In the genomic region with DNA sequence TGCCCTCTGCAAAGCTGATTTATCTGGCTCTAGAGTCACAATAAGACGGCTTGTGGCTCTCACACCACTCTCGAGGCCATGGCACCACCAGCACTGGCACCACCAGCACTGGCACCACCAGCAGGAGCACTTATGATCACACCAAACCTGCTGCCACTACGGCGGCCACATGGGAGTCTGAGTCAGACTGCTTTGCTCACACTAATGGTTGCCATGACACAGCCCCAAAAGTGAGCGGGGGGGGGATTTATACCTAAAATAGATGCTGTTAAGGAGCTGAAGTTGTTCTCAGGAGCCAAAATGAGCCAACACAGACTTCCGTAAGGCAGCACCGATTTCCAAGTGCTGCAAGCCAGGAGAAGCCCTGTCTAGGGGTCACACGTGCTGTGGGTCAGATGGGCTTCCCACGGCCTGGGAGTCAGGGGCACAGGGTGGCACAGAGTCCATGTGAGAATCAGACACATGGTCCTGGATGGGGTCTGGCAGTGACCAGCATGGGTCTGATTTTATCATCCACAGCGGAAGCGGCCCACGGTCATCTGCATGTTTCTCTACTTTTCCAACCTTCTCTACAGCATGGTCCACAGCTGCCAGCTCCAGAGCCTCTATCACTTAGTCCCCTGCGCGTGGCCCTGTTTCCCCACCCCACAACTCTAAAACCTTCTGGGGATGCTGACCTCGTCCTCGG, we compare ENCODE assay signal across 12 cellular contexts. TPM values are rescaled to one million over a fixed set of nuclear protein-coding genes. Genes with fewer than 3 reads are reported as not detected.
A peak's percentile ranks its signal among the peaks of the same experiment; 100 is the strongest.
DNase-seq lines count a peak whose midpoint lies in the region; ATAC-seq and TF ChIP-seq lines count a peak whose summit lies in the region.
"Had no signal": no experiment of that assay in that cellular context is flagged by ENCODE, and none has a peak within 500 bp of the region (broad histone marks: within the 10 kb centered on the region; RNA-seq: fewer than 3 reads in every experiment).

No MANE protein-coding gene starts in this region.

- no peaks in the 10 kb centered on the region for H3K27me3 ChIP-seq in left lung
- H3K27me3 ChIP-seq in spleen (replicated peaks in 1 of 7), result no peaks in the 10 kb centered on the region
- no peaks in the 10 kb centered on the region for H3K27me3 ChIP-seq in GM23338 (ENCODE audit: insufficient read depth)
- H3K27me3 ChIP-seq: neutrophil had no signal

- H3K4me1 Mint-ChIP-seq in activated CD4-positive, alpha-beta memory T cell treated with anti-CD3 and anti-CD28 coated beads for 36 hours (ENCODE audit: low read depth), result peaks cover 54% of the 10 kb centered on the region
- peaks cover 31% of the 10 kb centered on the region for H3K4me1 Mint-ChIP-seq in activated CD4-positive, alpha-beta memory T cell treated with anti-CD3 and anti-CD28 coated beads, Interleukin-2, amount 10 ng/mL, durations not matched to agents 7 days and 5 days
- H3K4me1 Mint-ChIP-seq in GM23338, result peaks cover 16% of the 10 kb centered on the region

- H3K4me2 ChIP-seq in GM23338, result no peak overlapping the region

- H3K9me3 Mint-ChIP-seq in activated CD4-positive, alpha-beta memory T cell treated with anti-CD3 and anti-CD28 coated beads for 36 hours, result peaks cover 24% of the 10 kb centered on the region
- H3K9me3 Mint-ChIP-seq in activated CD4-positive, alpha-beta memory T cell treated with anti-CD3 and anti-CD28 coated beads, Interleukin-2, amount 10 ng/mL, durations not matched to agents 7 days and 5 days, result peaks cover 27% of the 10 kb centered on the region
- peaks cover 13% of the 10 kb centered on the region; the same call in 2 of the 3 replicates for H3K9me3 Mint-ChIP-seq in GM23338

- H3K27ac ChIP-seq in left lung (no peak overlapping the region), temporal lobe (ENCODE audit: low read depth, low read length) (peak overlapping the region; percentile 10), spleen (no peak overlapping the region), GM23338 (ENCODE audit: low read depth) (no peak overlapping the region)
- H3K27ac ChIP-seq: neutrophil had no signal

- H2AFZ ChIP-seq in GM23338, result no peak overlapping the region

- CTCF ChIA-PET in activated CD4-positive, alpha-beta memory T cell treated with anti-CD3 and anti-CD28 coated beads for 36 hours (lab: Charles Lee), result interaction anchor here (1.1 to 1.5 kb wide), 2 partner anchors 11 to 37 kb away, joined by 3 read pairs; no protein-coding TSS in a partner anchor
- CTCF ChIA-PET in activated CD4-positive, alpha-beta memory T cell treated with anti-CD3 and anti-CD28 coated beads, Interleukin-2, amount 10 ng/mL, durations not matched to agents 7 days and 5 days (lab: Charles Lee), result no interaction called here

- peaks cover 0 to 11% of the 10 kb centered on the region in 2 donors for H3K9me3 ChIP-seq in left lung
- H3K9me3 ChIP-seq in spleen, result peaks cover 6 to 17% (median 15%) of the 10 kb centered on the region in 8 donors
- H3K9me3 ChIP-seq: HAP-1, neutrophil had no signal

- POLR2A ChIA-PET in activated CD4-positive, alpha-beta memory T cell treated with anti-CD3 and anti-CD28 coated beads for 36 hours (lab: Charles Lee), result interaction anchor here (0.7 to 2.9 kb wide), 2 partner anchors 11 to 12 kb away, joined by 4 to 16 read pairs; no protein-coding TSS in a partner anchor
- POLR2A ChIA-PET in activated CD4-positive, alpha-beta memory T cell treated with anti-CD3 and anti-CD28 coated beads, Interleukin-2, amount 10 ng/mL, durations not matched to agents 7 days and 5 days (lab: Charles Lee), result interaction anchor here (3.1 to 3.2 kb wide), 2 partner anchors 10 to 11 kb away, joined by 12 to 20 read pairs; no protein-coding TSS in a partner anchor

- H3K27me3 Mint-ChIP-seq in activated CD4-positive, alpha-beta memory T cell treated with anti-CD3 and anti-CD28 coated beads for 36 hours, result no peaks in the 10 kb centered on the region
- H3K27me3 Mint-ChIP-seq in activated CD4-positive, alpha-beta memory T cell treated with anti-CD3 and anti-CD28 coated beads, Interleukin-2, amount 10 ng/mL, durations not matched to agents 7 days and 5 days, result no peaks in the 10 kb centered on the region
- H3K27me3 Mint-ChIP-seq in GM23338 (ENCODE audit: insufficient read depth, low read depth, poor library complexity), result peaks cover 11% of the 10 kb centered on the region

- peaks cover 0 to 13% of the 10 kb centered on the region in 2 donors for H3K36me3 ChIP-seq in left lung
- peaks cover 0 to 21% (median 12%) of the 10 kb centered on the region in 6 donors for H3K36me3 ChIP-seq in spleen
- no peaks in the 10 kb centered on the region for H3K36me3 ChIP-seq in GM23338 (ENCODE audit: insufficient read depth)
- H3K36me3 ChIP-seq: HAP-1, neutrophil had no signal

- 0 out of 2 replicates have a peak, but pooled peaks cover 8% of the 10 kb centered on the region for H3F3A ChIP-seq in GM23338 (replicated peaks; ENCODE audit: low read depth)

- no peak overlapping the region for H3K4me3 Mint-ChIP-seq in activated CD4-positive, alpha-beta memory T cell treated with anti-CD3 and anti-CD28 coated beads for 36 hours
- no peak overlapping the region for H3K4me3 Mint-ChIP-seq in activated CD4-positive, alpha-beta memory T cell treated with anti-CD3 and anti-CD28 coated beads, Interleukin-2, amount 10 ng/mL, durations not matched to agents 7 days and 5 days
- no peak overlapping the region for H3K4me3 Mint-ChIP-seq in GM23338

- TF ChIP-seq CTCF in left lung (IDR thresholded peaks at IDR 0.05) (no peak), spleen (IDR thresholded peaks at IDR 0.05 in 8 of 11, conservative IDR thresholded peaks at IDR 0.05 in 3 of 11) (no peak), GM23338 (conservative IDR thresholded peaks at IDR 0.05; ENCODE audit: low read depth in 2 of 2) (no peak)

- no peak for TF ChIP-seq POLR2A in spleen (IDR thresholded peaks at IDR 0.05)

- H3K36me3 Mint-ChIP-seq in activated CD4-positive, alpha-beta memory T cell treated with anti-CD3 and anti-CD28 coated beads for 36 hours, result peaks cover 22% of the 10 kb centered on the region
- peaks cover 34% of the 10 kb centered on the region for H3K36me3 Mint-ChIP-seq in activated CD4-positive, alpha-beta memory T cell treated with anti-CD3 and anti-CD28 coated beads, Interleukin-2, amount 10 ng/mL, durations not matched to agents 7 days and 5 days (ENCODE audit: low read depth)
- H3K36me3 Mint-ChIP-seq in GM23338 (ENCODE audit: low read depth), result peaks cover 11% of the 10 kb centered on the region

- H3K4me3 ChIP-seq in left lung (no peak overlapping the region), spleen (no peak overlapping the region), GM23338 (no peak overlapping the region)
- H3K4me3 ChIP-seq: HAP-1 had no signal

- intact Hi-C loops in activated CD4-positive, alpha-beta memory T cell treated with anti-CD3 and anti-CD28 coated beads for 36 hours (cut with micrococcal nuclease), result no loop called here
- intact Hi-C loops in left lung (cut with DNase I) (no loop called here), spleen (cut with DNase I; ENCODE audit: low total_unique reads) (no loop called here)

- no peaks in the 10 kb centered on the region for H3K9me2 ChIP-seq in GM23338 (ENCODE audit: insufficient read depth)

- H3K4me1 ChIP-seq in left lung, result peaks cover 0 to 15% of the 10 kb centered on the region in 2 donors
- H3K4me1 ChIP-seq in spleen, result peaks cover 0 to 51% (median 9%) of the 10 kb centered on the region in 6 donors
- H3K4me1 ChIP-seq in GM23338 (ENCODE audit: insufficient read depth), result peaks cover 6% of the 10 kb centered on the region; the same call in 1 of the 2 replicates

- 0 out of 2 replicates have a peak, but pooled peaks cover 4% of the 10 kb centered on the region for H3K79me2 ChIP-seq in GM23338 (replicated peaks; ENCODE audit: insufficient read depth)

- DNase-seq in activated CD4-positive, alpha-beta memory T cell treated with anti-CD3 and anti-CD28 coated beads for 36 hours, result peak; percentile 54
- no peak for DNase-seq in activated CD4-positive, alpha-beta memory T cell treated with anti-CD3 and anti-CD28 coated beads, Interleukin-2, amount 10 ng/mL, durations not matched to agents 7 days and 5 days
- DNase-seq in anterior cingulate cortex (lab: John Stamatoyannopoulos, UW) (peak in 46 of 58 donors; percentile 32 to 89 (median 68)), left lung (no peak), spleen (no peak), GM23338 (ENCODE audit: low spot score) (no peak)
- DNase-seq: glutamatergic neuron, NCI-H226 had no signal

- no peaks in the 10 kb centered on the region for H4K20me1 ChIP-seq in GM23338 (replicated peaks; ENCODE audit: insufficient read depth)

- ATAC-seq in left lung (peak; percentile 64), HG02678 (IDR thresholded peaks at IDR 0.05; ENCODE audit: unreplicated experiment) (no peak), GM23338 (no peak)

- 83 to 91% (median 85%) methylated on average over 14 to 16 of the region's 16 CpGs for WGBS in spleen, 5 donors

- no peak overlapping the region for H3K27ac Mint-ChIP-seq in activated CD4-positive, alpha-beta memory T cell treated with anti-CD3 and anti-CD28 coated beads for 36 hours
- H3K27ac Mint-ChIP-seq in activated CD4-positive, alpha-beta memory T cell treated with anti-CD3 and anti-CD28 coated beads, Interleukin-2, amount 10 ng/mL, durations not matched to agents 7 days and 5 days, result no peak overlapping the region
- no peak overlapping the region for H3K27ac Mint-ChIP-seq in GM23338

TF ChIP-seq in GM23338, 12 proteins besides CTCF, POLR2A, EP300 and RAD21 (continues in another document):
- TF ChIP-seq JUNB (IDR thresholded peaks at IDR 0.05; ENCODE audit: unreplicated experiment), result no peak
- no peak for TF ChIP-seq NANOG (IDR thresholded peaks at IDR 0.05; ENCODE audit: borderline replicate concordance)
- no peak for TF ChIP-seq STAT1 (IDR thresholded peaks at IDR 0.05; ENCODE audit: unreplicated experiment)

RNA-seq across cellular contexts. Expression of a gene that starts 16.7 kb away (rescaled TPM):
- 10 to 100 TPM; 52.0 to 52.5 TPM for total RNA-seq in activated CD4-positive, alpha-beta memory T cell treated with anti-CD3 and anti-CD28 coated beads for 36 hours
- 10 to 100 TPM; 43.2 to 45.5 TPM for total RNA-seq in activated CD4-positive, alpha-beta memory T cell treated with anti-CD3 and anti-CD28 coated beads, Interleukin-2, amount 10 ng/mL, durations not matched to agents 7 days and 5 days
- 10 to 100 TPM; 37.5 to 38.7 TPM for total RNA-seq in left lung
- total RNA-seq in temporal lobe, result 39.8 TPM
- 10 to 100 TPM; 28.4 to 64.6 (median 42.0) TPM for total RNA-seq in spleen
- polyA plus RNA-seq in spleen, result 10 to 100 TPM in 2 of 3 donors, 1 to 10 TPM in 1; 9.0 to 17.1 (median 10.5) TPM
- 67.2 and 80.4 TPM in 2 replicates for total RNA-seq in GM23338 (2014; rRNA removed; shearing (Covaris generic))
- 42.9 and 47.2 TPM in 2 replicates for polyA plus RNA-seq in GM23338 (2016; fragmentation: Nextera tagmentation; extraction: Ambion mirVana)

Comparison
In these comparisons a context has a peak if more than half of its experiments do, and no peak if none do; other contexts are left out.
1. DNase-seq: peak in activated CD4-positive, alpha-beta memory T cell treated with anti-CD3 and anti-CD28 coated beads for 36 hours (single experiment) and anterior cingulate cortex (46 of 58); none in activated CD4-positive, alpha-beta memory T cell treated with anti-CD3 and anti-CD28 coated beads, Interleukin-2, amount 10 ng/mL, durations not matched to agents 7 days and 5 days (single experiment), left lung (0 of 2), spleen (single experiment) and GM23338 (single experiment).